In the genomic region with DNA sequence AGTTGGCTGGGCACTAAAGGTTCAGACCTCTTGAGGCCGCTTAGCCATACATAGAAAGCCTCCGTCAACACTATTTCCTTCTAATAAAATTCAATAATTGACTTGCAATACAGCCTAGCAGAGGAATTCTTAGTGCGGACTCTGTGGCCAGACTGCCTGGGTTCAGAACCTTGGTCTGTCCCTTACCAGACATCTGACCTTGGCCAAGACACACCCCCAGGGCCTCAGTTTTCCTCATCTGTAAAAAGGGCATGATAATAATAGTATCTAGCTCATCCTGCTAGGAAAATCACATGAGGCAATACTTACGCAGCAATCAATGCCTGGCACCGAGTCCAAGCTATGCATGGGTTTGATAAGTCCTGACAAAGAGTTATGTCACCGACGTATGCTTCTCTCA, we compare ENCODE assay signal across 36 cellular contexts.
"Had no signal": no experiment of that assay in that cellular context is flagged by ENCODE, and none has a peak within 500 bp of the region (broad histone marks: within the 10 kb centered on the region; RNA-seq: fewer than 3 reads in every experiment).

No MANE protein-coding gene starts in this region.

- H3K4me3 ChIP-seq: MG63 had no signal

- H3K36me3 ChIP-seq: MG63 had no signal

- H3K27me3 ChIP-seq: MG63 had no signal

- H3K9me3 ChIP-seq: MG63 had no signal

- DNase-seq: Karpas-422, Kasumi-1, MG63, MM.1S, MV-4-11, NCI-H1048, NCI-H1092, NCI-H1092 treated with DMSO at 0.1 percent for 48 hours, NCI-H1105, NCI-H1105 treated with DMSO at 0.1 percent for 48 hours, NCI-H1417, NCI-H1417 treated with DMSO at 0.1 percent for 48 hours, NCI-H1436, NCI-H1436 treated with DMSO at 0.1 percent for 48 hours, NCI-H146, NCI-H1694, NCI-H1694 treated with DMSO at 0.1 percent for 48 hours, NCI-H187, NCI-H187 treated with DMSO at 0.1 percent for 48 hours, NCI-H1930, NCI-H2029, NCI-H2029 treated with DMSO at 0.1 percent for 48 hours, NCI-H2081, NCI-H2081 treated with DMSO at 0.1 percent for 48 hours, NCI-H2107, NCI-H2171, NCI-H2171 treated with DMSO at 0.1 percent for 48 hours, NCI-H2227 treated with DMSO at 0.1 percent for 48 hours, NCI-H226, NCI-H345, NCI-H446, NCI-H446 treated with DMSO at 0.1 percent for 48 hours, NCI-H510A, NCI-H510A treated with DMSO at 0.1 percent for 48 hours, NCI-H524, NCI-H524 treated with DMSO at 0.1 percent for 48 hours had no signal
